In genomic region chr18:46320928-46321855, GRCh38 we compare ENCODE assay signal across 13 cellular contexts.
A peak's percentile ranks its signal among the peaks of the same experiment; 100 is the strongest.
DNase-seq lines count a peak whose midpoint lies in the region; ATAC-seq and TF ChIP-seq lines count a peak whose summit lies in the region.
"Had no signal": no experiment of that assay in that cellular context is flagged by ENCODE, and none has a peak within 500 bp of the region (broad histone marks: within the 10 kb centered on the region; RNA-seq: fewer than 3 reads in every experiment).

No MANE protein-coding gene starts in this region.

- H3K27me3 ChIP-seq in adipocyte (replicated peaks; ENCODE audit: control insufficient read depth, insufficient read depth, low read length) (no peaks in the 10 kb centered on the region), HAP-1 (ENCODE audit: low read depth) (no peaks in the 10 kb centered on the region), ovary (no peaks in the 10 kb centered on the region)
- H3K27me3 ChIP-seq: transverse colon had no signal

- H3K27ac ChIP-seq in ovary: no peak overlapping the region
- H3K27ac ChIP-seq: transverse colon had no signal

- H3K27ac Mint-ChIP-seq in HFFc6: peak overlapping the region; percentile 7; the same call in 1 of the 2 replicates
- H3K27ac Mint-ChIP-seq: activated CD8-positive, alpha-beta memory T cell treated with anti-CD3 and anti-CD28 coated beads, Interleukin-2, amount 10 ng/mL, durations not matched to agents 7 days and 5 days had no signal

- no peaks in the 10 kb centered on the region for H3K36me3 ChIP-seq in adipocyte (ENCODE audit: control insufficient read depth, insufficient read depth, low read length, severe bottlenecking)
- no peaks in the 10 kb centered on the region for H3K36me3 ChIP-seq in HAP-1 (replicated peaks)
- H3K36me3 ChIP-seq in ovary: no peaks in the 10 kb centered on the region
- H3K36me3 ChIP-seq: transverse colon had no signal

- H3K9ac ChIP-seq in adipocyte (ENCODE audit: low read length): no peak overlapping the region

- TF ChIP-seq EP300 in ovary (IDR thresholded peaks at IDR 0.05): no peak

- no peaks in the 10 kb centered on the region for H3K9me3 ChIP-seq in adipocyte (ENCODE audit: control insufficient read depth, low read length)
- H3K9me3 ChIP-seq in HAP-1: no peaks in the 10 kb centered on the region
- no peaks in the 10 kb centered on the region for H3K9me3 ChIP-seq in ovary
- H3K9me3 ChIP-seq: transverse colon had no signal

- H3K4me3 Mint-ChIP-seq in HFFc6: no peak overlapping the region
- H3K4me3 Mint-ChIP-seq: activated CD8-positive, alpha-beta memory T cell treated with anti-CD3 and anti-CD28 coated beads, Interleukin-2, amount 10 ng/mL, durations not matched to agents 7 days and 5 days had no signal

- peaks cover 12% of the 10 kb centered on the region for H3K27me3 Mint-ChIP-seq in HFFc6 (ENCODE audit: insufficient read depth)

- no peaks in the 10 kb centered on the region for H3K9me3 Mint-ChIP-seq in HFFc6

- intact Hi-C loops in ovary (cut with DNase I): no loop called here

- 77 to 84% (median 83%) methylated on average over 3 of the region's 3 CpGs for WGBS in ovary, 3 donors

- TF ChIP-seq POLR2A in ovary (IDR thresholded peaks at IDR 0.05): no peak

- peaks cover 22% of the 10 kb centered on the region for H3K4me1 Mint-ChIP-seq in HFFc6 (ENCODE audit: low read depth)
- H3K4me1 Mint-ChIP-seq: activated CD8-positive, alpha-beta memory T cell treated with anti-CD3 and anti-CD28 coated beads, Interleukin-2, amount 10 ng/mL, durations not matched to agents 7 days and 5 days had no signal

- H3K4me1 ChIP-seq in adipocyte (ENCODE audit: control insufficient read depth, insufficient read depth, low read length): peaks cover 12% of the 10 kb centered on the region
- H3K4me1 ChIP-seq in HAP-1: no peaks in the 10 kb centered on the region; the same call in 1 of the 2 replicates
- no peaks in the 10 kb centered on the region for H3K4me1 ChIP-seq in ovary (ENCODE audit: insufficient read depth)
- H3K4me1 ChIP-seq: transverse colon had no signal

- H3K4me3 ChIP-seq in adipocyte (ENCODE audit: low read length) (no peak overlapping the region), HAP-1 (no peak overlapping the region), ovary (no peak overlapping the region)
- H3K4me3 ChIP-seq: transverse colon had no signal

- no peak for ATAC-seq in HG03571 (IDR thresholded peaks at IDR 0.05; ENCODE audit: unreplicated experiment)
- ATAC-seq: activated CD8-positive, alpha-beta memory T cell treated with anti-CD3 and anti-CD28 coated beads, Interleukin-2, amount 10 ng/mL, durations not matched to agents 7 days and 5 days; sciatic nerve had no signal

- TF ChIP-seq CTCF in AG09319 (IDR thresholded peaks at IDR 0.05; ENCODE audit: low read depth, low read length): no peak
- no peak for TF ChIP-seq CTCF in HFFc6 (IDR thresholded peaks at IDR 0.05)
- no peak for TF ChIP-seq CTCF in ovary (IDR thresholded peaks at IDR 0.05)

- in situ Hi-C loops in HAP-1 (cut with MboI; ENCODE audit: low sequenced_read_pairs): no loop called here

- DNase-seq in AG09319 (ENCODE audit: extremely low read depth, low read depth): peak; percentile 18
- peak; percentile 53 for DNase-seq in HFFc6
- DNase-seq in adipocyte (ENCODE audit: low read depth): peak; percentile 36
- DNase-seq in iris pigment epithelial cell (ENCODE audit: low read depth): peak; percentile 72
- DNase-seq in HAP-1 (ENCODE audit: low spot score in 2 of 2): no peak
- DNase-seq in activated T-cell treated with anti-CD3 and anti-CD28 coated beads for 4 hours: no peak
- no peak for DNase-seq in ovary
- DNase-seq: activated CD8-positive, alpha-beta memory T cell treated with anti-CD3 and anti-CD28 coated beads, Interleukin-2, amount 10 ng/mL, durations not matched to agents 7 days and 5 days; NCI-H187; T-helper 9 cell; transverse colon had no signal

- H3K36me3 Mint-ChIP-seq in HFFc6 (ENCODE audit: low read depth): no peaks in the 10 kb centered on the region
- H3K36me3 Mint-ChIP-seq: activated CD8-positive, alpha-beta memory T cell treated with anti-CD3 and anti-CD28 coated beads, Interleukin-2, amount 10 ng/mL, durations not matched to agents 7 days and 5 days had no signal

Comparison
In these comparisons a context has a peak if more than half of its experiments do, and no peak if none do; other contexts are left out.
1. DNase-seq: peak in AG09319 (single experiment), HFFc6 (single experiment), adipocyte (single experiment) and iris pigment epithelial cell (single experiment); none in HAP-1 (0 of 2), activated T-cell treated with anti-CD3 and anti-CD28 coated beads for 4 hours (single experiment) and ovary (0 of 5).